22 cellular contexts compared by ENCODE assay signal in the genomic region with DNA sequence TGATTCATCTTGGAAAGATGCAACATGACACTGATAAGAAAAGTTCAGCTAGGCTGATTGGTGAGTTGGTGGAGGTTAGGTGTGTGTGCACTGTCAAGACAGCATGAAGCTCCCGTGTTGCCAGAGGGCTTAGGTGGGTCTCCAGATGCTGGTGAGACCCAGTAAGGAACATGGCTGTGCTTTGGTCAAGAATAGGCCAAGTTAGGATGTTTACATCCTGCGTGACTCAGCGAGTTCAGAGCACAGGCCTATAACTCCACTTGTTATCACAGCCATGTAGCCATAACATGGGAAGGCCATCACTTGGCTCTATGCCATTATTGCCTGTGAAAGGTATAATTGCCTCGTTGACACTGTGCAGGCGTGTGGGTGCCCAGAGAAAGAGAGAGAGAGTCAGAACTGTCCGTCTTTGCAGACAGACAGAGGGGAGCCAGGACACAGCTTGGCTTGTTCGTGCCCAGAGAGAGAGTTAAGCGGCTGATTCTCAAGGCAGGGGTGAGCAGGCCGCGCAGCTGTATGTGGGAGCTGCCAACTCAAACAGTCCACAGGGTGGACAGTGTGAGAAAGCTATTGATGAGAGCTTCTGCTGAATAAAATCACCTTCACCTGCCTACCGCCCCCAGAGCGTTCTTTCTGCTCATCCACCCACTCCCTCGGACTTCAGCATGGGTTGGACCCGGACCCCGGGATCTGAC. TPM values are rescaled to one million over a fixed set of nuclear protein-coding genes. Genes with fewer than 3 reads are reported as not detected.
A peak's percentile ranks its signal among the peaks of the same experiment; 100 is the strongest.
DNase-seq lines count a peak whose midpoint lies in the region; ATAC-seq and TF ChIP-seq lines count a peak whose summit lies in the region.
"Had no signal": no experiment of that assay in that cellular context is flagged by ENCODE, and none has a peak within 500 bp of the region (broad histone marks: within the 10 kb centered on the region; RNA-seq: fewer than 3 reads in every experiment).

No MANE protein-coding gene starts in this region.

- in situ Hi-C loops in Caki2 (cut with HindIII; ENCODE audit: low pct_unique_long_range_greater_than_20kb, low sequenced_read_pairs) = no loop called here

- H3K27me3 Mint-ChIP-seq in neural crest cell (ENCODE audit: low read depth) = peaks cover 25% of the 10 kb centered on the region

- ATAC-seq in HG03045 (IDR thresholded peaks at IDR 0.05; ENCODE audit: unreplicated experiment) = no peak
- no peak for ATAC-seq in HG02610 (IDR thresholded peaks at IDR 0.05; ENCODE audit: unreplicated experiment)
- ATAC-seq: HepG2 had no signal

- DNase-seq in Caki2 (ENCODE audit: low read depth) = peak; percentile 12
- DNase-seq in NCI-H2227 (lab: John Stamatoyannopoulos, UW; ENCODE audit: unreplicated experiment) = peak; percentile 65
- peak; percentile 64 for DNase-seq in SHP77 (lab: John Stamatoyannopoulos, UW)
- no peak for DNase-seq in neural crest cell (ENCODE audit: low read depth, low spot score)
- no peak for DNase-seq in activated naive CD4-positive, alpha-beta T cell treated with Interleukin-2 at 50 U/mL for 16 hours
- DNase-seq in NCI-H2171 (lab: John Stamatoyannopoulos, UW) = no peak
- DNase-seq: H9, HFFc6, KBM-7, MM.1S, NCI-H1048, NCI-H1417 treated with DMSO at 0.1 percent for 48 hours, NCI-H1930, NCI-H2171 treated with DMSO at 0.1 percent for 48 hours, NCI-H774, Peyer's patch had no signal

- H3K4me1 Mint-ChIP-seq in neural crest cell = peaks cover 10% of the 10 kb centered on the region

- H3K27ac Mint-ChIP-seq in neural crest cell (ENCODE audit: unreplicated experiment) = peak overlapping the region; percentile 38
- H3K27ac Mint-ChIP-seq: H9; HFFc6; T-helper 1 cell treated with Interleukin-12 subunit alpha and Interleukin-12 subunit beta and Interleukin-4 antibody, amounts not matched to agents 30 μg/mL and 1 μg/mL, for 36 hours had no signal

- H3K36me3 Mint-ChIP-seq in neural crest cell (ENCODE audit: low read depth) = no peaks in the 10 kb centered on the region

- H3K9me3 Mint-ChIP-seq in neural crest cell = no peaks in the 10 kb centered on the region
- H3K9me3 Mint-ChIP-seq: H9; T-helper 1 cell treated with Interleukin-12 subunit alpha and Interleukin-12 subunit beta and Interleukin-4 antibody, amounts not matched to agents 30 μg/mL and 1 μg/mL, for 36 hours had no signal

- H3K4me3 Mint-ChIP-seq in neural crest cell = no peak overlapping the region
- H3K4me3 Mint-ChIP-seq: H9; HFFc6; T-helper 1 cell treated with Interleukin-12 subunit alpha and Interleukin-12 subunit beta and Interleukin-4 antibody, amounts not matched to agents 30 μg/mL and 1 μg/mL, for 36 hours had no signal

- TF ChIP-seq CTCF in neural crest cell (conservative IDR thresholded peaks at IDR 0.05) = no peak

RNA-seq across cellular contexts. Expression of a gene that starts 43.5 kb away (rescaled TPM):
- total RNA-seq in Caki2 (2014; rRNA removed; shearing (Covaris generic); ENCODE audit: low replicate concordance) = not detected in 2 replicates
- total RNA-seq in neural crest cell = not detected in 2 replicates
- total RNA-seq: H9, HepG2, HFFc6, HT-29, Peyer's patch, SJSA1 had no signal

Comparison
In these comparisons a context has a peak if more than half of its experiments do, and no peak if none do; other contexts are left out.
1. DNase-seq: peak in Caki2 (single experiment), NCI-H2227 (single experiment) and SHP77 (2 of 2); none in neural crest cell (single experiment), activated naive CD4-positive, alpha-beta T cell treated with Interleukin-2 at 50 U/mL for 16 hours (single experiment) and NCI-H2171 (single experiment).